10 cellular contexts compared by ENCODE assay signal in the genomic region with DNA sequence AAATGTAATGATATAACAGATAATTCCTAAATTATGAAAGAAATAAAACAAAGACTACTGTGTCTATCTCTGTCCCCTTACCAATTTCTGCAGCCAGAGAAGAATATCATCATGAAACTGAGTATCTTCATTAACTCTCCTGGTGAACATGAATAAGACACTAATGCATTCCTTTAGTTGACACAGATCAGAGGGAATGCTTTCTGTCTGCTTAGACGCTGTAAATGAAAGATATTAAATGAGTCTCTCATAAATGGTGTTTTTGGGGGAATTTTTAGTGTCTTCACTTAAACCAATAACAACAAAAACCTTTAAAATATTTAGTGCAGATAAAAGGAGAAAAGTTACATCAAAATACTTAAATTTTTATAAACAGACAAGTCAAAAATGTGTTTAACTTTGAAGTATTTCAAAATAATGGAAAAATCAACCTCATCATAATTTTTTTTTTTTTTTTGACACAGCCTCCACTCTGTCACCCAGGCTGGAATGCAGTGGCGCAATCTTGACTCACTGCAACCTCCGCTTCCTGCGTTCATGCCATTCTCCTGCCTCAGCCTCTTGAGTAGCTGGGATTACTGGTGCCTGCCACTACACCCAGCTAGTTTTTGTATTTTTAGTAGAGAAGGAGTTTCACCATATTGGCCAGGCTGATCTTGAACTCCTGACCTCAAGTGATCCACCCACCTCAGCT. TPM values are rescaled to one million over a fixed set of nuclear protein-coding genes. Genes with fewer than 3 reads are reported as not detected.
DNase-seq lines count a peak whose midpoint lies in the region; ATAC-seq and TF ChIP-seq lines count a peak whose summit lies in the region.
"Had no signal": no experiment of that assay in that cellular context is flagged by ENCODE, and none has a peak within 500 bp of the region (broad histone marks: within the 10 kb centered on the region; RNA-seq: fewer than 3 reads in every experiment).

No MANE protein-coding gene starts in this region.

- ATAC-seq in left lung: peak; percentile 86
- ATAC-seq in HG02981 (IDR thresholded peaks at IDR 0.05; ENCODE audit: unreplicated experiment): no peak
- ATAC-seq in GM18867 (IDR thresholded peaks at IDR 0.05; ENCODE audit: unreplicated experiment): no peak

- peak overlapping the region in 1 of 2 donors; percentile 15 for H3K27ac ChIP-seq in left lung
- H3K27ac ChIP-seq: VCaP had no signal

- no peak for TF ChIP-seq CTCF in AG04449 (IDR thresholded peaks at IDR 0.05; ENCODE audit: insufficient read depth, low read length, missing control alignments)
- TF ChIP-seq CTCF in left lung (IDR thresholded peaks at IDR 0.05): no peak

- H3K4me1 ChIP-seq in left lung: peaks cover 0 to 14% of the 10 kb centered on the region in 2 donors

- intact Hi-C loops in left lung (cut with DNase I): loop anchor here in 1 of 2 donors (10.0 kb wide), 1 partner anchor 124 kb away; a partner anchor contains a TSS

- peak; percentile 58 for DNase-seq in AG04449 (ENCODE audit: low read depth, low spot score)
- peak; percentile 91 for DNase-seq in MG63
- peak; percentile 66 for DNase-seq in astrocyte of the hippocampus (ENCODE audit: low read depth, low spot score)
- DNase-seq in left lung: peak in 1 of 2 donors; percentile 77
- no peak for DNase-seq in COLO829 (ENCODE audit: low spot score)
- DNase-seq in SKM-1 (lab: John Stamatoyannopoulos, UW; ENCODE audit: unreplicated experiment): no peak
- DNase-seq: NCI-H1436 treated with DMSO at 0.1 percent for 48 hours had no signal

- H3K36me3 ChIP-seq in MG63 (peaks cover 93% of the 10 kb centered on the region), left lung (peaks cover 0 to 93% of the 10 kb centered on the region in 2 donors)

- H3K4me3 ChIP-seq in AG04449 (ENCODE audit: low read depth, low read length) (no peak overlapping the region), MG63 (no peak overlapping the region), left lung (no peak overlapping the region)

- H3K9me3 ChIP-seq in MG63 (peaks cover 9% of the 10 kb centered on the region), left lung (no peaks in the 10 kb centered on the region)

- H3K27me3 ChIP-seq in MG63 (no peaks in the 10 kb centered on the region), left lung (no peaks in the 10 kb centered on the region)

- POLR2A ChIA-PET in AG04449 (lab: Yijun Ruan, JAX): interaction anchor here (1.0 to 1.2 kb wide), 2 partner anchors 12 to 122 kb away, joined by 4 to 11 read pairs; no protein-coding TSS in a partner anchor

- CTCF ChIA-PET in AG04449 (lab: Yijun Ruan, JAX): interaction anchor here (1.2 to 2.6 kb wide), 2 partner anchors 9 to 12 kb away, joined by 3 to 10 read pairs; no protein-coding TSS in a partner anchor

RNA-seq across cellular contexts. Expression of a gene that starts 16.0 kb away (rescaled TPM):
- 9.4 and 14.2 TPM in 2 replicates for total RNA-seq in MG63 (2014; rRNA removed; shearing (Covaris generic); ENCODE audit: low replicate concordance)
- total RNA-seq in left lung: 10 to 100 TPM; 29.1 to 38.0 TPM

Comparison
In these comparisons a context has a peak if more than half of its experiments do, and no peak if none do; other contexts are left out.
1. DNase-seq: peak in AG04449 (single experiment), MG63 (single experiment) and astrocyte of the hippocampus (single experiment); none in COLO829 (single experiment) and SKM-1 (single experiment).